1 cellular context compared by ENCODE assay signal in genomic region chr12:106773945-106774807, GRCh38.
TF ChIP-seq lines count a peak whose summit lies in the region.

A gene with protein sequence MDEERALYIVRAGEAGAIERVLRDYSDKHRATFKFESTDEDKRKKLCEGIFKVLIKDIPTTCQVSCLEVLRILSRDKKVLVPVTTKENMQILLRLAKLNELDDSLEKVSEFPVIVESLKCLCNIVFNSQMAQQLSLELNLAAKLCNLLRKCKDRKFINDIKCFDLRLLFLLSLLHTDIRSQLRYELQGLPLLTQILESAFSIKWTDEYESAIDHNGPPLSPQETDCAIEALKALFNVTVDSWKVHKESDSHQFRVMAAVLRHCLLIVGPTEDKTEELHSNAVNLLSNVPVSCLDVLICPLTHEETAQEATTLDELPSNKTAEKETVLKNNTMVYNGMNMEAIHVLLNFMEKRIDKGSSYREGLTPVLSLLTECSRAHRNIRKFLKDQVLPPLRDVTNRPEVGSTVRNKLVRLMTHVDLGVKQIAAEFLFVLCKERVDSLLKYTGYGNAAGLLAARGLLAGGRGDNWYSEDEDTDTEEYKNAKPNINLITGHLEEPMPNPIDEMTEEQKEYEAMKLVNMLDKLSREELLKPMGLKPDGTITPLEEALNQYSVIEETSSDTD (plus strand): TSS chr12:106774682. CDS start chr12:106774746, 64 bp downstream.

TF ChIP-seq in K562, 482 proteins besides CTCF, POLR2A, EP300 and RAD21 (continued from another document and continues in another):
- TF ChIP-seq, protein P1, sequence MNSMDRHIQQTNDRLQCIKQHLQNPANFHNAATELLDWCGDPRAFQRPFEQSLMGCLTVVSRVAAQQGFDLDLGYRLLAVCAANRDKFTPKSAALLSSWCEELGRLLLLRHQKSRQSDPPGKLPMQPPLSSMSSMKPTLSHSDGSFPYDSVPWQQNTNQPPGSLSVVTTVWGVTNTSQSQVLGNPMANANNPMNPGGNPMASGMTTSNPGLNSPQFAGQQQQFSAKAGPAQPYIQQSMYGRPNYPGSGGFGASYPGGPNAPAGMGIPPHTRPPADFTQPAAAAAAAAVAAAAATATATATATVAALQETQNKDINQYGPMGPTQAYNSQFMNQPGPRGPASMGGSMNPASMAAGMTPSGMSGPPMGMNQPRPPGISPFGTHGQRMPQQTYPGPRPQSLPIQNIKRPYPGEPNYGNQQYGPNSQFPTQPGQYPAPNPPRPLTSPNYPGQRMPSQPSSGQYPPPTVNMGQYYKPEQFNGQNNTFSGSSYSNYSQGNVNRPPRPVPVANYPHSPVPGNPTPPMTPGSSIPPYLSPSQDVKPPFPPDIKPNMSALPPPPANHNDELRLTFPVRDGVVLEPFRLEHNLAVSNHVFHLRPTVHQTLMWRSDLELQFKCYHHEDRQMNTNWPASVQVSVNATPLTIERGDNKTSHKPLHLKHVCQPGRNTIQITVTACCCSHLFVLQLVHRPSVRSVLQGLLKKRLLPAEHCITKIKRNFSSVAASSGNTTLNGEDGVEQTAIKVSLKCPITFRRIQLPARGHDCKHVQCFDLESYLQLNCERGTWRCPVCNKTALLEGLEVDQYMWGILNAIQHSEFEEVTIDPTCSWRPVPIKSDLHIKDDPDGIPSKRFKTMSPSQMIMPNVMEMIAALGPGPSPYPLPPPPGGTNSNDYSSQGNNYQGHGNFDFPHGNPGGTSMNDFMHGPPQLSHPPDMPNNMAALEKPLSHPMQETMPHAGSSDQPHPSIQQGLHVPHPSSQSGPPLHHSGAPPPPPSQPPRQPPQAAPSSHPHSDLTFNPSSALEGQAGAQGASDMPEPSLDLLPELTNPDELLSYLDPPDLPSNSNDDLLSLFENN (IDR thresholded peaks at IDR 0.05; ENCODE audit: low read depth in 2 of 2, low read length in 2 of 2) = no peak; a peak in 1 of 4 replicates
- TF ChIP-seq ZNF3 (CRISPR knock-in tag; IDR thresholded peaks at IDR 0.05) (no peak), HDAC6 (IDR thresholded peaks at IDR 0.05; ENCODE audit: low read depth, low read length) (no peak), IRF9 (tag; IDR thresholded peaks at IDR 0.05) (no peak), IFI16 (CRISPR knock-in tag; IDR thresholded peaks at IDR 0.05) (no peak), HLTF (IDR thresholded peaks at IDR 0.05) (no peak; the same call in 1 of the 2 replicates), ZSCAN29 (IDR thresholded peaks at IDR 0.05) (no peak), THAP12 (CRISPR knock-in tag; IDR thresholded peaks at IDR 0.05) (no peak), ZBTB43 (CRISPR knock-in tag; IDR thresholded peaks at IDR 0.05) (no peak), BRD9 (IDR thresholded peaks at IDR 0.05; ENCODE audit: low read depth, partially characterized antibody) (no peak), CXXC5 (CRISPR knock-in tag; IDR thresholded peaks at IDR 0.05) (peak; percentile 62), RBM15 (IDR thresholded peaks at IDR 0.05; ENCODE audit: insufficient read depth, low read length) (no peak), NR2F6 (CRISPR knock-in tag; IDR thresholded peaks at IDR 0.05) (0 out of 2 replicates have a peak, but pooled peaks have one; percentile 22), ZFX (CRISPR knock-in tag; IDR thresholded peaks at IDR 0.05) (peak; percentile 100), MCM2 (IDR thresholded peaks at IDR 0.05; ENCODE audit: low read depth) (no peak), XRCC4 (IDR thresholded peaks at IDR 0.05; ENCODE audit: extremely low read depth, insufficient read depth, insufficient read length) (no peak), HCFC1 (IDR thresholded peaks at IDR 0.05; ENCODE audit: low read depth, low read length) (peak; percentile 99), FOXA1 (IDR thresholded peaks at IDR 0.05; ENCODE audit: borderline replicate concordance) (no peak), ZNF589 (CRISPR knock-in tag; IDR thresholded peaks at IDR 0.05; ENCODE audit: low read depth) (peak; percentile 88), FOXP1 (CRISPR knock-in tag; IDR thresholded peaks at IDR 0.05) (peak; percentile 85), CHD4 (IDR thresholded peaks at IDR 0.05; ENCODE audit: insufficient read depth, insufficient replicate concordance, low read depth, low read length, poor library complexity, severe bottlenecking) (no peak), ESRRA (IDR thresholded peaks at IDR 0.05; ENCODE audit: borderline replicate concordance, low read depth) (no peak; the same call in 1 of the 2 replicates), HDGF (IDR thresholded peaks at IDR 0.05) (0 out of 2 replicates have a peak, but pooled peaks have one; percentile 73), ZNF184 (CRISPR knock-in tag; IDR thresholded peaks at IDR 0.05) (no peak), FOSL1 (tag; conservative IDR thresholded peaks at IDR 0.05) (peak; percentile 90), TGIF2 (CRISPR knock-in tag; IDR thresholded peaks at IDR 0.05) (no peak), IRF2 (CRISPR knock-in tag; IDR thresholded peaks at IDR 0.05) (no peak), DIDO1 (tag; IDR thresholded peaks at IDR 0.05; ENCODE audit: low read depth) (peak; percentile 43; the same call in 1 of the 2 replicates), ZBED1 (IDR thresholded peaks at IDR 0.05) (no peak), NFYB (IDR thresholded peaks at IDR 0.05; ENCODE audit: extremely low read depth, insufficient read length) (no peak), HEY1 (CRISPR knock-in tag; IDR thresholded peaks at IDR 0.05; ENCODE audit: borderline replicate concordance) (no peak), TAF9B (IDR thresholded peaks at IDR 0.05; ENCODE audit: partially characterized antibody) (peak; percentile 40), MXI1 (IDR thresholded peaks at IDR 0.05; ENCODE audit: low read depth, low read length) (no peak), NFIX (CRISPR knock-in tag; IDR thresholded peaks at IDR 0.05; ENCODE audit: low read depth) (no peak), BACH1 (tag; IDR thresholded peaks at IDR 0.05) (peak; percentile 83; the same call in 1 of the 2 replicates), ZNF23 (CRISPR knock-in tag; IDR thresholded peaks at IDR 0.05) (no peak), SIN3A (IDR thresholded peaks at IDR 0.05; ENCODE audit: borderline replicate concordance in 2 of 2, control insufficient read depth in 1 of 2, low read depth in 2 of 2, low read length in 2 of 2) (no peak), SLC30A9 (CRISPR knock-in tag; IDR thresholded peaks at IDR 0.05) (no peak), ZNF644 (tag; IDR thresholded peaks at IDR 0.05; ENCODE audit: low read depth) (peak; percentile 88; the same call in 1 of the 2 replicates)
- TF ChIP-seq, protein P2, sequence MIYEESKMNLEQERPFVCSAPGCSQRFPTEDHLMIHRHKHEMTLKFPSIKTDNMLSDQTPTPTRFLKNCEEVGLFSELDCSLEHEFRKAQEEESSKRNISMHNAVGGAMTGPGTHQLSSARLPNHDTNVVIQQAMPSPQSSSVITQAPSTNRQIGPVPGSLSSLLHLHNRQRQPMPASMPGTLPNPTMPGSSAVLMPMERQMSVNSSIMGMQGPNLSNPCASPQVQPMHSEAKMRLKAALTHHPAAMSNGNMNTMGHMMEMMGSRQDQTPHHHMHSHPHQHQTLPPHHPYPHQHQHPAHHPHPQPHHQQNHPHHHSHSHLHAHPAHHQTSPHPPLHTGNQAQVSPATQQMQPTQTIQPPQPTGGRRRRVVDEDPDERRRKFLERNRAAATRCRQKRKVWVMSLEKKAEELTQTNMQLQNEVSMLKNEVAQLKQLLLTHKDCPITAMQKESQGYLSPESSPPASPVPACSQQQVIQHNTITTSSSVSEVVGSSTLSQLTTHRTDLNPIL (CRISPR knock-in tag; IDR thresholded peaks at IDR 0.05) = no peak
- TF ChIP-seq, protein P3, sequence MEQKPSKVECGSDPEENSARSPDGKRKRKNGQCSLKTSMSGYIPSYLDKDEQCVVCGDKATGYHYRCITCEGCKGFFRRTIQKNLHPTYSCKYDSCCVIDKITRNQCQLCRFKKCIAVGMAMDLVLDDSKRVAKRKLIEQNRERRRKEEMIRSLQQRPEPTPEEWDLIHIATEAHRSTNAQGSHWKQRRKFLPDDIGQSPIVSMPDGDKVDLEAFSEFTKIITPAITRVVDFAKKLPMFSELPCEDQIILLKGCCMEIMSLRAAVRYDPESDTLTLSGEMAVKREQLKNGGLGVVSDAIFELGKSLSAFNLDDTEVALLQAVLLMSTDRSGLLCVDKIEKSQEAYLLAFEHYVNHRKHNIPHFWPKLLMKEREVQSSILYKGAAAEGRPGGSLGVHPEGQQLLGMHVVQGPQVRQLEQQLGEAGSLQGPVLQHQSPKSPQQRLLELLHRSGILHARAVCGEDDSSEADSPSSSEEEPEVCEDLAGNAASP (IDR thresholded peaks at IDR 0.05) = no peak
- TF ChIP-seq, protein P4, sequence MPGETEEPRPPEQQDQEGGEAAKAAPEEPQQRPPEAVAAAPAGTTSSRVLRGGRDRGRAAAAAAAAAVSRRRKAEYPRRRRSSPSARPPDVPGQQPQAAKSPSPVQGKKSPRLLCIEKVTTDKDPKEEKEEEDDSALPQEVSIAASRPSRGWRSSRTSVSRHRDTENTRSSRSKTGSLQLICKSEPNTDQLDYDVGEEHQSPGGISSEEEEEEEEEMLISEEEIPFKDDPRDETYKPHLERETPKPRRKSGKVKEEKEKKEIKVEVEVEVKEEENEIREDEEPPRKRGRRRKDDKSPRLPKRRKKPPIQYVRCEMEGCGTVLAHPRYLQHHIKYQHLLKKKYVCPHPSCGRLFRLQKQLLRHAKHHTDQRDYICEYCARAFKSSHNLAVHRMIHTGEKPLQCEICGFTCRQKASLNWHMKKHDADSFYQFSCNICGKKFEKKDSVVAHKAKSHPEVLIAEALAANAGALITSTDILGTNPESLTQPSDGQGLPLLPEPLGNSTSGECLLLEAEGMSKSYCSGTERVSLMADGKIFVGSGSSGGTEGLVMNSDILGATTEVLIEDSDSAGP (CRISPR knock-in tag; IDR thresholded peaks at IDR 0.05) = no peak
- TF ChIP-seq, protein P5, sequence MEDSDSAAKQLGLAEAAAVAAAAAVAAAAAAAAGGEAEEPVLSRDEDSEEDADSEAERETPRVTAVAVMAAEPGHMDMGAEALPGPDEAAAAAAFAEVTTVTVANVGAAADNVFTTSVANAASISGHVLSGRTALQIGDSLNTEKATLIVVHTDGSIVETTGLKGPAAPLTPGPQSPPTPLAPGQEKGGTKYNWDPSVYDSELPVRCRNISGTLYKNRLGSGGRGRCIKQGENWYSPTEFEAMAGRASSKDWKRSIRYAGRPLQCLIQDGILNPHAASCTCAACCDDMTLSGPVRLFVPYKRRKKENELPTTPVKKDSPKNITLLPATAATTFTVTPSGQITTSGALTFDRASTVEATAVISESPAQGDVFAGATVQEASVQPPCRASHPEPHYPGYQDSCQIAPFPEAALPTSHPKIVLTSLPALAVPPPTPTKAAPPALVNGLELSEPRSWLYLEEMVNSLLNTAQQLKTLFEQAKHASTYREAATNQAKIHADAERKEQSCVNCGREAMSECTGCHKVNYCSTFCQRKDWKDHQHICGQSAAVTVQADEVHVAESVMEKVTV (CRISPR knock-in tag; IDR thresholded peaks at IDR 0.05) = no peak
- TF ChIP-seq, protein P6, sequence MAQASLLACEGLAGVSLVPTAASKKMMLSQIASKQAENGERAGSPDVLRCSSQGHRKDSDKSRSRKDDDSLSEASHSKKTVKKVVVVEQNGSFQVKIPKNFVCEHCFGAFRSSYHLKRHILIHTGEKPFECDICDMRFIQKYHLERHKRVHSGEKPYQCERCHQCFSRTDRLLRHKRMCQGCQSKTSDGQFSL (CRISPR knock-in tag; IDR thresholded peaks at IDR 0.05) = peak; percentile 56
- TF ChIP-seq, protein P6 (tag; IDR thresholded peaks at IDR 0.05) = peak in 1 of 2 experiments; percentile 77; a peak in 1 of 4 replicates
- TF ChIP-seq, protein P7, sequence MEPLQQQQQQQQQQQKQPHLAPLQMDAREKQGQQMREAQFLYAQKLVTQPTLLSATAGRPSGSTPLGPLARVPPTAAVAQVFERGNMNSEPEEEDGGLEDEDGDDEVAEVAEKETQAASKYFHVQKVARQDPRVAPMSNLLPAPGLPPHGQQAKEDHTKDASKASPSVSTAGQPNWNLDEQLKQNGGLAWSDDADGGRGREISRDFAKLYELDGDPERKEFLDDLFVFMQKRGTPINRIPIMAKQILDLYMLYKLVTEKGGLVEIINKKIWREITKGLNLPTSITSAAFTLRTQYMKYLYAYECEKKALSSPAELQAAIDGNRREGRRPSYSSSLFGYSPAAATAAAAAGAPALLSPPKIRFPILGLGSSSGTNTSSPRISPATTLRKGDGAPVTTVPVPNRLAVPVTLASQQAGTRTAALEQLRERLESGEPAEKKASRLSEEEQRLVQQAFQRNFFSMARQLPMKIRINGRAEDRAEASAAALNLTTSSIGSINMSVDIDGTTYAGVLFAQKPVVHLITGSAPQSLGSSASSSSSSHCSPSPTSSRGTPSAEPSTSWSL (CRISPR knock-in tag; IDR thresholded peaks at IDR 0.05; ENCODE audit: borderline replicate concordance) = no peak
